16 cellular contexts compared by ENCODE assay signal in genomic region chr10:71011141-71011540, GRCh38.
DNase-seq lines count a peak whose midpoint lies in the region; TF ChIP-seq lines count a peak whose summit lies in the region.
"Had no signal": no experiment of that assay in that cellular context is flagged by ENCODE, and none has a peak within 500 bp of the region (broad histone marks: within the 10 kb centered on the region; RNA-seq: fewer than 3 reads in every experiment).

No MANE protein-coding gene starts in this region.

- 43 to 70% methylated on average over 1 to 3 of the region's 3 CpGs for WGBS in endodermal cell (ENCODE audit: insufficient coverage in 1 of 2, insufficient read length in 1 of 2), 2 experiments
- WGBS in neuronal stem cell (ENCODE audit: extremely low coverage in 2 of 2, insufficient read length in 2 of 2, insufficient replicate concordance in 1 of 2), 2 donors: no CpG with 5 or more reads among the region's 3 CpGs

- no peak overlapping the region for H4K91ac ChIP-seq in neuronal stem cell (ENCODE audit: low read depth, low read length, poor library complexity)

- H2AFZ ChIP-seq in neuronal stem cell (ENCODE audit: low read length) (no peak overlapping the region), osteoblast (ENCODE audit: low read length) (no peak overlapping the region)

- H3K79me2 ChIP-seq in osteoblast (ENCODE audit: insufficient read depth, low read length): no peaks in the 10 kb centered on the region

- no peak overlapping the region for H4K8ac ChIP-seq in neuronal stem cell (ENCODE audit: low read depth, low read length)

- H2BK15ac ChIP-seq in neuronal stem cell (ENCODE audit: low read length): no peak overlapping the region

- H2AK5ac ChIP-seq in neuronal stem cell (ENCODE audit: low read depth, low read length): peak overlapping the region; percentile 50

- H3K4me1 Mint-ChIP-seq in endodermal cell: peaks cover 39% of the 10 kb centered on the region
- peaks cover 4% of the 10 kb centered on the region for H3K4me1 Mint-ChIP-seq in activated CD4-positive, alpha-beta T cell treated with anti-CD3 and anti-CD28 coated beads, Interleukin-2, amount 10 ng/mL, durations not matched to agents 24 days and 14 days
- H3K4me1 Mint-ChIP-seq: B cell; CD4-positive, CD25-positive, alpha-beta regulatory T cell had no signal

- H3K9ac ChIP-seq in endodermal cell (ENCODE audit: extremely low read depth, low read length, poor library complexity, severe bottlenecking): no peak overlapping the region
- no peak overlapping the region for H3K9ac ChIP-seq in neuronal stem cell (ENCODE audit: low read depth, low read length, poor library complexity)
- H3K9ac ChIP-seq: BLaER1 had no signal

- H3K27ac Mint-ChIP-seq in endodermal cell: peak overlapping the region; percentile 76
- no peak overlapping the region for H3K27ac Mint-ChIP-seq in activated CD4-positive, alpha-beta T cell treated with anti-CD3 and anti-CD28 coated beads, Interleukin-2, amount 10 ng/mL, durations not matched to agents 24 days and 14 days
- H3K27ac Mint-ChIP-seq: B cell; CD4-positive, CD25-positive, alpha-beta regulatory T cell; CD8-positive, alpha-beta T cell had no signal

- no peak overlapping the region for H2BK12ac ChIP-seq in neuronal stem cell (ENCODE audit: low read length)

- no peaks in the 10 kb centered on the region for H3K9me3 ChIP-seq in HEK293 (ENCODE audit: control insufficient read depth, insufficient read depth, low read depth, low read length)
- H3K9me3 ChIP-seq in endodermal cell (ENCODE audit: control insufficient read depth, low read length): no peaks in the 10 kb centered on the region
- H3K9me3 ChIP-seq in neuronal stem cell (replicated peaks in 1 of 2; ENCODE audit: control insufficient read depth in 2 of 2, insufficient read depth in 1 of 2, low read depth in 1 of 2, low read length in 2 of 2): no peaks in the 10 kb centered on the region
- no peaks in the 10 kb centered on the region for H3K9me3 ChIP-seq in osteoblast (ENCODE audit: low read depth, low read length)
- H3K9me3 ChIP-seq: BLaER1, Caco-2, HAP-1 had no signal

- H3K27ac ChIP-seq in HEK293 (ENCODE audit: extremely low read depth, low read depth, low read length) (no peak overlapping the region), endodermal cell (ENCODE audit: low read depth, low read length) (no peak overlapping the region), neuronal stem cell (replicated peaks; ENCODE audit: low read length) (no peak overlapping the region), osteoblast (ENCODE audit: low read depth, low read length) (no peak overlapping the region)
- H3K27ac ChIP-seq: BLaER1, C4-2B had no signal

- no peaks in the 10 kb centered on the region for H3K36me3 ChIP-seq in HEK293 (ENCODE audit: control insufficient read depth in 2 of 2, insufficient read depth in 1 of 2, low read length in 2 of 2)
- H3K36me3 ChIP-seq in endodermal cell (ENCODE audit: control insufficient read depth, insufficient read depth, low read length): no peaks in the 10 kb centered on the region
- H3K36me3 ChIP-seq in neuronal stem cell (replicated peaks in 1 of 2; ENCODE audit: control insufficient read depth in 2 of 2, insufficient read depth in 2 of 2, low read length in 2 of 2): no peaks in the 10 kb centered on the region
- H3K36me3 ChIP-seq in osteoblast (ENCODE audit: insufficient read depth, low read length): no peaks in the 10 kb centered on the region
- H3K36me3 ChIP-seq: BLaER1, HAP-1 had no signal

- H3K4me2 ChIP-seq in neuronal stem cell (ENCODE audit: insufficient read depth, low read length, poor library complexity, severe bottlenecking) (no peak overlapping the region), osteoblast (ENCODE audit: insufficient read depth, low read length) (no peak overlapping the region)
- H3K4me2 ChIP-seq: BLaER1 had no signal

- no peak overlapping the region for H3K4me3 Mint-ChIP-seq in endodermal cell
- no peak overlapping the region for H3K4me3 Mint-ChIP-seq in activated CD4-positive, alpha-beta T cell treated with anti-CD3 and anti-CD28 coated beads, Interleukin-2, amount 10 ng/mL, durations not matched to agents 24 days and 14 days
- H3K4me3 Mint-ChIP-seq: B cell; CD4-positive, CD25-positive, alpha-beta regulatory T cell; CD8-positive, alpha-beta T cell had no signal

- H3K4me3 ChIP-seq in HEK293 (ENCODE audit: low read depth, low read length) (no peak overlapping the region), endodermal cell (ENCODE audit: low read length) (no peak overlapping the region), neuronal stem cell (ENCODE audit: low read length in 2 of 2) (no peak overlapping the region), osteoblast (ENCODE audit: insufficient read depth, low read length) (no peak overlapping the region)
- H3K4me3 ChIP-seq: BLaER1, HAP-1 had no signal

- H2BK5ac ChIP-seq in neuronal stem cell (ENCODE audit: low read length): no peak overlapping the region

- CTCF ChIA-PET in HEK293 (lab: Yijun Ruan, JAX): interaction anchor here (0.7 to 1.6 kb wide), 2 partner anchors 19 to 259 kb away, joined by 4 read pairs; no protein-coding TSS in a partner anchor

- H3K4me1 ChIP-seq in HEK293 (ENCODE audit: control insufficient read depth, insufficient read depth, low read length): no peaks in the 10 kb centered on the region
- peaks cover 18% of the 10 kb centered on the region for H3K4me1 ChIP-seq in endodermal cell (ENCODE audit: control insufficient read depth, insufficient read depth, low read length)
- H3K4me1 ChIP-seq in neuronal stem cell (ENCODE audit: control insufficient read depth in 2 of 2, insufficient read depth in 1 of 2, low read depth in 1 of 2, low read length in 2 of 2): peaks cover 0 to 9% of the 10 kb centered on the region in 2 donors
- no peaks in the 10 kb centered on the region for H3K4me1 ChIP-seq in osteoblast (ENCODE audit: insufficient read depth, low read length)
- H3K4me1 ChIP-seq: Caco-2, HAP-1 had no signal

- H3K4ac ChIP-seq in neuronal stem cell (ENCODE audit: low read length): no peak overlapping the region

- no peak overlapping the region for H3K14ac ChIP-seq in neuronal stem cell (ENCODE audit: low read length)

- no peaks in the 10 kb centered on the region for H3K79me1 ChIP-seq in neuronal stem cell (ENCODE audit: low read depth, low read length)

- no peaks in the 10 kb centered on the region for H4K20me1 ChIP-seq in osteoblast (ENCODE audit: insufficient read depth, low read length)
- H4K20me1 ChIP-seq: BLaER1 had no signal

- no peaks in the 10 kb centered on the region for H3K9me3 Mint-ChIP-seq in endodermal cell
- no peaks in the 10 kb centered on the region for H3K9me3 Mint-ChIP-seq in activated CD4-positive, alpha-beta T cell treated with anti-CD3 and anti-CD28 coated beads, Interleukin-2, amount 10 ng/mL, durations not matched to agents 24 days and 14 days
- H3K9me3 Mint-ChIP-seq: CD4-positive, CD25-positive, alpha-beta regulatory T cell; CD8-positive, alpha-beta T cell had no signal

- no peaks in the 10 kb centered on the region for H3K27me3 ChIP-seq in endodermal cell (ENCODE audit: control insufficient read depth, insufficient read depth, low read length, poor library complexity, severe bottlenecking)
- H3K27me3 ChIP-seq in neuronal stem cell (ENCODE audit: control insufficient read depth in 3 of 3, insufficient read depth in 3 of 3, low read depth in 1 of 3, low read length in 3 of 3): peaks cover 0 to 4% (median 0%) of the 10 kb centered on the region in 3 experiments
- H3K27me3 ChIP-seq in osteoblast (ENCODE audit: insufficient read depth, low read length): peaks cover 20% of the 10 kb centered on the region
- H3K27me3 ChIP-seq: BLaER1 had no signal

- H2BK120ac ChIP-seq in neuronal stem cell (ENCODE audit: low read depth, low read length): no peak overlapping the region

- H3K23ac ChIP-seq in neuronal stem cell (ENCODE audit: low read depth, low read length, poor library complexity): no peak overlapping the region

- intact Hi-C loops in activated CD4-positive, alpha-beta T cell treated with anti-CD3 and anti-CD28 coated beads, Interleukin-2, amount 10 ng/mL, durations not matched to agents 24 days and 14 days (cut with micrococcal nuclease): no loop called here

- POLR2A ChIA-PET in HEK293 (lab: Yijun Ruan, JAX): no interaction called here

- no peaks in the 10 kb centered on the region for H3K36me3 Mint-ChIP-seq in endodermal cell (ENCODE audit: low read depth)
- H3K36me3 Mint-ChIP-seq in activated CD4-positive, alpha-beta T cell treated with anti-CD3 and anti-CD28 coated beads, Interleukin-2, amount 10 ng/mL, durations not matched to agents 24 days and 14 days (ENCODE audit: low read depth): no peaks in the 10 kb centered on the region
- H3K36me3 Mint-ChIP-seq: CD4-positive, CD25-positive, alpha-beta regulatory T cell; CD8-positive, alpha-beta T cell had no signal

- H3K27me3 Mint-ChIP-seq in endodermal cell (ENCODE audit: insufficient read depth): peaks cover under 1% of the 10 kb centered on the region
- peaks cover 2% of the 10 kb centered on the region for H3K27me3 Mint-ChIP-seq in activated CD4-positive, alpha-beta T cell treated with anti-CD3 and anti-CD28 coated beads, Interleukin-2, amount 10 ng/mL, durations not matched to agents 24 days and 14 days
- H3K27me3 Mint-ChIP-seq: CD4-positive, CD25-positive, alpha-beta regulatory T cell had no signal

- TF ChIP-seq CTCF in HEK293 (tag by site-specific recombination; IDR thresholded peaks at IDR 0.05): no peak
- no peak for TF ChIP-seq CTCF in endodermal cell (conservative IDR thresholded peaks at IDR 0.05)
- no peak for TF ChIP-seq CTCF in osteoblast (IDR thresholded peaks at IDR 0.05; ENCODE audit: extremely low read depth, low read depth, low read length)

- DNase-seq in endodermal cell (no peak), neuronal stem cell (ENCODE audit: low spot score) (no peak), osteoblast (ENCODE audit: insufficient read length, low spot score, missing footprints) (no peak), SHP77 (lab: John Stamatoyannopoulos, UW) (no peak)
- DNase-seq in activated CD4-positive, alpha-beta T cell treated with anti-CD3 and anti-CD28 coated beads, Interleukin-2, amount 10 ng/mL, durations not matched to agents 24 days and 14 days: no peak
- DNase-seq: Caco-2; CD4-positive, CD25-positive, alpha-beta regulatory T cell; CD8-positive, alpha-beta T cell; DMS153; DND-41; GOT3 had no signal

- H3K18ac ChIP-seq in neuronal stem cell (ENCODE audit: low read length): no peak overlapping the region

TF ChIP-seq in HEK293, 187 proteins besides CTCF, POLR2A, EP300 and RAD21:
- TF ChIP-seq ZNF830 (tag by site-specific recombination; IDR thresholded peaks at IDR 0.05; ENCODE audit: low read depth): no peak
- peak; percentile 52; the same call in 1 of the 2 replicates for TF ChIP-seq SCRT2 (tag by site-specific recombination; IDR thresholded peaks at IDR 0.05)
TF ChIP-seq in HEK293: peak in this region for 1.
